In the genomic region with DNA sequence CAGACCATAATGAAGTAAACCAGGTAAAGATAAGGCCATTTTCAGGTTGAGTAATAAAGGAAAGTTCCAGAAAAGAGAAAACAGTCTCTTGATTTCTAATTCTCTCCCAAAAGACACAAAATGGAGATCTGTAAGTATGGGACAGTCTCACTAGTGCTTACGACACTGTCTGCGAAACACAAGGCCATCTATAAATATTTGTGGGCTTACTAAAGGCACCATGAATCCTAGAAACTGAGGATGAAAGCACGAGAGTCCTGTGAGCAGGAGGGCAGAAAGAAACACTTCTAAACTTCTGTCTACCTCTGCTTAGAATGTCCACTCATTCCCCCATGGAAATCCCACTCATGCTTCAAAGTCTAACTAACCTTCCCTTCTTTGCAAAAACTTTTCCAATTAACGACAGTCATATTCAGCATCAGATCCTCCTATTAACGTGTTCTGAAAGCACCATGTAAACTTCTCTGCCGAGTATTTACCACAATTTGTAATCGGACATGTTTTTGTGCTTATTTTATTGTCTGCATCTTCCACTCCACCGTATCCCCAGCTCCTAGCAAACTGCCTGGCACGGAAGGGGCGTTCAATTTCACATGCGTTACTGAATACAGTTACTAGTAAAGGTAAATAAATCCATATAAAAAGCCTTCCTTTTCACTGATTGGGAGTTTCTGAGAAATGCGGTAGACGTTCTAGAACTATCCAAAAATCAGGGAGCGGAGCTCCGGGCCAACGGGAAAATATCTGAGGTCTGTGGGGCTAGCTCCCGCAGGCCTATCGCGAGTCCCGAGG, we compare ENCODE assay signal across 8 cellular contexts. TPM values are rescaled to one million over a fixed set of nuclear protein-coding genes. Genes with fewer than 3 reads are reported as not detected.
DNase-seq lines count a peak whose midpoint lies in the region; ATAC-seq and TF ChIP-seq lines count a peak whose summit lies in the region.

No MANE protein-coding gene starts in this region.

- intact Hi-C loops in body of pancreas (cut with DNase I) = no loop called here

- H3K4me1 ChIP-seq in body of pancreas = no peaks in the 10 kb centered on the region

- no peaks in the 10 kb centered on the region for H3K27me3 ChIP-seq in body of pancreas

- TF ChIP-seq CTCF in GM12875 (IDR thresholded peaks at IDR 0.05; ENCODE audit: borderline replicate concordance, insufficient read depth, low read depth, low read length) = no peak
- TF ChIP-seq CTCF in body of pancreas (IDR thresholded peaks at IDR 0.05) = no peak

- ATAC-seq in HG03354 (IDR thresholded peaks at IDR 0.05; ENCODE audit: poor library complexity, severe bottlenecking, unreplicated experiment) (peak; percentile 1), body of pancreas (no peak)
- no peak for ATAC-seq in activated naive CD4-positive, alpha-beta T cell treated with anti-CD3 and anti-CD28 coated beads, Interleukin-2, amount 50 U/mL, for 72 hours

- no peaks in the 10 kb centered on the region for H3K36me3 ChIP-seq in body of pancreas (replicated peaks in 1 of 2; ENCODE audit: insufficient read depth in 1 of 2, low read depth in 2 of 2)

- H3K4me3 ChIP-seq in GM12875 (ENCODE audit: low read depth, low read length) (peak overlapping the region; percentile 67), body of pancreas (peak overlapping the region; percentile 37 to 43)

- TF ChIP-seq POLR2A in body of pancreas (IDR thresholded peaks at IDR 0.05) = no peak

- H3K27ac ChIP-seq in body of pancreas = peak overlapping the region; percentile 47 to 89 (median 78)

- H3K27ac Mint-ChIP-seq in activated naive CD4-positive, alpha-beta T cell treated with anti-CD3 and anti-CD28 coated beads, Interleukin-2, amount 50 U/mL, for 72 hours = no peak overlapping the region

- no peaks in the 10 kb centered on the region for H3K9me3 ChIP-seq in body of pancreas

- no peaks in the 10 kb centered on the region for H3K9me3 Mint-ChIP-seq in activated naive CD4-positive, alpha-beta T cell treated with anti-CD3 and anti-CD28 coated beads, Interleukin-2, amount 50 U/mL, for 72 hours

- WGBS in body of pancreas, 2 donors = 0 to 2% methylated on average over 16 to 19 of the region's 20 CpGs

- DNase-seq in body of pancreas = no peak
- peak; percentile 2 for DNase-seq in medulla oblongata (ENCODE audit: extremely low spot score)
- no peak for DNase-seq in DMS79 (lab: John Stamatoyannopoulos, UW)
- no peak for DNase-seq in activated naive CD4-positive, alpha-beta T cell treated with anti-CD3 and anti-CD28 coated beads, Interleukin-2, amount 50 U/mL, for 72 hours (ENCODE audit: low spot score in 2 of 2)
- no peak for DNase-seq in SK-N-DZ (ENCODE audit: low spot score)
- DNase-seq in NCI-H1436 treated with DMSO at 0.1 percent for 48 hours (lab: John Stamatoyannopoulos, UW) = no peak

- H3K36me3 Mint-ChIP-seq in activated naive CD4-positive, alpha-beta T cell treated with anti-CD3 and anti-CD28 coated beads, Interleukin-2, amount 50 U/mL, for 72 hours = peaks cover 0 to 4% of the 10 kb centered on the region in 2 donors

RNA-seq across cellular contexts. Expression of gene PSMD10, which starts 0.7 kb away (rescaled TPM):
- 10 to 100 TPM; 14.8 to 26.5 TPM for total RNA-seq in body of pancreas
- total RNA-seq in activated naive CD4-positive, alpha-beta T cell treated with anti-CD3 and anti-CD28 coated beads, Interleukin-2, amount 50 U/mL, for 72 hours = 10 to 100 TPM; 36.9 to 59.4 TPM
- polyA plus RNA-seq in SK-N-DZ (2014; cell fraction: cytosol; rRNA removed) = 92.9 and 93.7 TPM in 2 replicates
- 34.9 and 50.8 TPM in 2 replicates for polyA plus RNA-seq in SK-N-DZ (2014; cell fraction: nucleus; rRNA removed)

RNA-seq across cellular contexts. Expression of gene ATG4A, which starts 0.9 kb away (rescaled TPM):
- 10 to 100 TPM; 11.2 to 31.6 TPM for total RNA-seq in body of pancreas
- 10 to 100 TPM in 1 of 2 donors, 1 to 10 TPM in 1; 6.7 to 24.3 TPM for total RNA-seq in activated naive CD4-positive, alpha-beta T cell treated with anti-CD3 and anti-CD28 coated beads, Interleukin-2, amount 50 U/mL, for 72 hours
- 5.2 and 7.6 TPM in 2 replicates for polyA plus RNA-seq in SK-N-DZ (2014; cell fraction: cytosol; rRNA removed)
- polyA plus RNA-seq in SK-N-DZ (2014; cell fraction: nucleus; rRNA removed) = 9.4 and 9.5 TPM in 2 replicates

RNA-seq across cellular contexts. Expression of gene VSIG1, which starts 45.8 kb away (rescaled TPM):
- 1 to 10 TPM in 1 of 2 donors, under 1 TPM in 1; 0.33 to 2.6 TPM for total RNA-seq in body of pancreas
- total RNA-seq in activated naive CD4-positive, alpha-beta T cell treated with anti-CD3 and anti-CD28 coated beads, Interleukin-2, amount 50 U/mL, for 72 hours = 1 to 10 TPM in 1 of 2 donors, under 1 TPM in 1; 0.18 to 4.4 TPM
- polyA plus RNA-seq in SK-N-DZ (2014; cell fraction: cytosol; rRNA removed) = not detected in 2 replicates
- not detected in 2 replicates for polyA plus RNA-seq in SK-N-DZ (2014; cell fraction: nucleus; rRNA removed)
